In genomic region chr3:16482770-16483531, GRCh38 we compare ENCODE assay signal across 1 cellular context.
TF ChIP-seq lines count a peak whose summit lies in the region.

No MANE protein-coding gene starts in this region.

TF ChIP-seq in HEK293, 187 proteins besides CTCF, POLR2A, EP300 and RAD21 (continued from another document):
- peak; percentile 79 for TF ChIP-seq ZNF18 (tag by site-specific recombination; IDR thresholded peaks at IDR 0.05)
- no peak for TF ChIP-seq ZNF211 (tag by site-specific recombination; IDR thresholded peaks at IDR 0.05; ENCODE audit: low read depth)
- TF ChIP-seq HOXC10 (CRISPR knock-in tag; IDR thresholded peaks at IDR 0.05) = no peak
- peak; percentile 92 for TF ChIP-seq ZNF610 (tag by site-specific recombination; IDR thresholded peaks at IDR 0.05; ENCODE audit: borderline replicate concordance)
- peak; percentile 88 for TF ChIP-seq KLF10 (tag by site-specific recombination; IDR thresholded peaks at IDR 0.05)
- TF ChIP-seq ZNF654 (tag by site-specific recombination; IDR thresholded peaks at IDR 0.05; ENCODE audit: low read depth) = no peak
- peak; percentile 98 for TF ChIP-seq ZNF324 (tag by site-specific recombination; IDR thresholded peaks at IDR 0.05)
